In the genomic region with DNA sequence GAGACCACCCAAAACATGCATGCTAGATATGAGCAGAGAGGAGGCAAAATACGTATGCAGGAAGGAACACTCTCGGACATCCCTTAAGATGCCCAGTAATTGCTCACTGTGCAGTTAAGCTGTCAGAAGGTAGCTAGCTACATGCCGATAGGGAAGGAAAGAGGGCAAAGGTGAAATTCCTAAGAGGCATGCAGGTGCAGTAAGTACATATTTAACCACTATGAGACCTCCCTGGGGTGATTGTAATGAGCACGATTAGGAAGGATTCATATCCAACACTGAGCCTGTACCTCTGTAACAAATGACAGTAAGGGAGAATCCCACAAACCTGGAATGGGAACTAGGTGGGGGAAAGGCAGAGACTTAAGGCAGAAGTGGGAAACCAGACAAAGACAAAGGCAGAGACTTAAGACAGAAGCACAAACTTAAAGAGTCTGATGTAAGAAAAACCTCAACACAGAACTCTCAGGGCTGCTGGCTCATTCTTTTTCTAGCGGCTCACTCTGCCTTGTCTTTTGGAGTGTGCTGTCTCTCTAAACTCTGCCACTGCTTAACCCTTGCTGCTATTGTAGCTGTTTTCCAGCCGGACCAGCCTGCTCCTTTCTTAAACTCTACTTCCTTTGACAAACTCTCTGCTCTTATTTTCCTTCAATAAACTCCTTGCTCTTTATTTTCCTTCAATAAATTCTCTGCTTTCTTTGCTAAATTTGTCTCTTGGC, we compare ENCODE assay signal across 1 cellular context.
TF ChIP-seq lines count a peak whose summit lies in the region.

No MANE protein-coding gene starts in this region.

TF ChIP-seq in GM23338, 12 proteins besides CTCF, POLR2A, EP300 and RAD21 (continued from another document):
- TF ChIP-seq, protein P1, sequence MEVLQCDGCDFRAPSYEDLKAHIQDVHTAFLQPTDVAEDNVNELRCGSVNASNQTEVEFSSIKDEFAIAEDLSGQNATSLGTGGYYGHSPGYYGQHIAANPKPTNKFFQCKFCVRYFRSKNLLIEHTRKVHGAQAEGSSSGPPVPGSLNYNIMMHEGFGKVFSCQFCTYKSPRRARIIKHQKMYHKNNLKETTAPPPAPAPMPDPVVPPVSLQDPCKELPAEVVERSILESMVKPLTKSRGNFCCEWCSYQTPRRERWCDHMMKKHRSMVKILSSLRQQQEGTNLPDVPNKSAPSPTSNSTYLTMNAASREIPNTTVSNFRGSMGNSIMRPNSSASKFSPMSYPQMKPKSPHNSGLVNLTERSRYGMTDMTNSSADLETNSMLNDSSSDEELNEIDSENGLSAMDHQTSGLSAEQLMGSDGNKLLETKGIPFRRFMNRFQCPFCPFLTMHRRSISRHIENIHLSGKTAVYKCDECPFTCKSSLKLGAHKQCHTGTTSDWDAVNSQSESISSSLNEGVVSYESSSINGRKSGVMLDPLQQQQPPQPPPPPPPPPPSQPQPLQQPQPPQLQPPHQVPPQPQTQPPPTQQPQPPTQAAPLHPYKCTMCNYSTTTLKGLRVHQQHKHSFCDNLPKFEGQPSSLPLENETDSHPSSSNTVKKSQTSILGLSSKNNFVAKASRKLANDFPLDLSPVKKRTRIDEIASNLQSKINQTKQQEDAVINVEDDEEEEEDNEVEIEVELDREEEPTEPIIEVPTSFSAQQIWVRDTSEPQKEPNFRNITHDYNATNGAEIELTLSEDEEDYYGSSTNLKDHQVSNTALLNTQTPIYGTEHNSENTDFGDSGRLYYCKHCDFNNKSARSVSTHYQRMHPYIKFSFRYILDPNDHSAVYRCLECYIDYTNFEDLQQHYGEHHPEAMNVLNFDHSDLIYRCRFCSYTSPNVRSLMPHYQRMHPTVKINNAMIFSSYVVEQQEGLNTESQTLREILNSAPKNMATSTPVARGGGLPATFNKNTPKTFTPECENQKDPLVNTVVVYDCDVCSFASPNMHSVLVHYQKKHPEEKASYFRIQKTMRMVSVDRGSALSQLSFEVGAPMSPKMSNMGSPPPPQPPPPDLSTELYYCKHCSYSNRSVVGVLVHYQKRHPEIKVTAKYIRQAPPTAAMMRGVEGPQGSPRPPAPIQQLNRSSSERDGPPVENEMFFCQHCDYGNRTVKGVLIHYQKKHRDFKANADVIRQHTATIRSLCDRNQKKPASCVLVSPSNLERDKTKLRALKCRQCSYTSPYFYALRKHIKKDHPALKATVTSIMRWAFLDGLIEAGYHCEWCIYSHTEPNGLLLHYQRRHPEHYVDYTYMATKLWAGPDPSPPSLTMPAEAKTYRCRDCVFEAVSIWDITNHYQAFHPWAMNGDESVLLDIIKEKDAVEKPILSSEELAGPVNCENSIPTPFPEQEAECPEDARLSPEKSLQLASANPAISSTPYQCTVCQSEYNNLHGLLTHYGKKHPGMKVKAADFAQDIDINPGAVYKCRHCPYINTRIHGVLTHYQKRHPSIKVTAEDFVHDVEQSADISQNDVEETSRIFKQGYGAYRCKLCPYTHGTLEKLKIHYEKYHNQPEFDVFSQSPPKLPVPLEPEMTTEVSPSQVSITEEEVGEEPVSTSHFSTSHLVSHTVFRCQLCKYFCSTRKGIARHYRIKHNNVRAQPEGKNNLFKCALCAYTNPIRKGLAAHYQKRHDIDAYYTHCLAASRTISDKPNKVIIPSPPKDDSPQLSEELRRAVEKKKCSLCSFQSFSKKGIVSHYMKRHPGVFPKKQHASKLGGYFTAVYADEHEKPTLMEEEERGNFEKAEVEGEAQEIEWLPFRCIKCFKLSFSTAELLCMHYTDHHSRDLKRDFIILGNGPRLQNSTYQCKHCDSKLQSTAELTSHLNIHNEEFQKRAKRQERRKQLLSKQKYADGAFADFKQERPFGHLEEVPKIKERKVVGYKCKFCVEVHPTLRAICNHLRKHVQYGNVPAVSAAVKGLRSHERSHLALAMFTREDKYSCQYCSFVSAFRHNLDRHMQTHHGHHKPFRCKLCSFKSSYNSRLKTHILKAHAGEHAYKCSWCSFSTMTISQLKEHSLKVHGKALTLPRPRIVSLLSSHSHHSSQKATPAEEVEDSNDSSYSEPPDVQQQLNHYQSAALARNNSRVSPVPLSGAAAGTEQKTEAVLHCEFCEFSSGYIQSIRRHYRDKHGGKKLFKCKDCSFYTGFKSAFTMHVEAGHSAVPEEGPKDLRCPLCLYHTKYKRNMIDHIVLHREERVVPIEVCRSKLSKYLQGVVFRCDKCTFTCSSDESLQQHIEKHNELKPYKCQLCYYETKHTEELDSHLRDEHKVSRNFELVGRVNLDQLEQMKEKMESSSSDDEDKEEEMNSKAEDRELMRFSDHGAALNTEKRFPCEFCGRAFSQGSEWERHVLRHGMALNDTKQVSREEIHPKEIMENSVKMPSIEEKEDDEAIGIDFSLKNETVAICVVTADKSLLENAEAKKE (CRISPR knock-in tag; IDR thresholded peaks at IDR 0.05), result no peak
- TF ChIP-seq ZNF114 (CRISPR knock-in tag; IDR thresholded peaks at IDR 0.05), result no peak
- TF ChIP-seq CREB1 (CRISPR knock-in tag; IDR thresholded peaks at IDR 0.05; ENCODE audit: low read depth), result no peak
- TF ChIP-seq NANOG (IDR thresholded peaks at IDR 0.05; ENCODE audit: borderline replicate concordance), result no peak
- TF ChIP-seq, protein P2, sequence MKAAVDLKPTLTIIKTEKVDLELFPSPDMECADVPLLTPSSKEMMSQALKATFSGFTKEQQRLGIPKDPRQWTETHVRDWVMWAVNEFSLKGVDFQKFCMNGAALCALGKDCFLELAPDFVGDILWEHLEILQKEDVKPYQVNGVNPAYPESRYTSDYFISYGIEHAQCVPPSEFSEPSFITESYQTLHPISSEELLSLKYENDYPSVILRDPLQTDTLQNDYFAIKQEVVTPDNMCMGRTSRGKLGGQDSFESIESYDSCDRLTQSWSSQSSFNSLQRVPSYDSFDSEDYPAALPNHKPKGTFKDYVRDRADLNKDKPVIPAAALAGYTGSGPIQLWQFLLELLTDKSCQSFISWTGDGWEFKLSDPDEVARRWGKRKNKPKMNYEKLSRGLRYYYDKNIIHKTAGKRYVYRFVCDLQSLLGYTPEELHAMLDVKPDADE (IDR thresholded peaks at IDR 0.05), result no peak
- no peak for TF ChIP-seq JUNB (IDR thresholded peaks at IDR 0.05; ENCODE audit: unreplicated experiment)
- TF ChIP-seq EZH2 (IDR thresholded peaks at IDR 0.05; ENCODE audit: low read depth, unreplicated experiment), result no peak
- TF ChIP-seq ZNF331 (CRISPR knock-in tag; IDR thresholded peaks at IDR 0.05; ENCODE audit: low read depth), result no peak
- TF ChIP-seq, protein P3, sequence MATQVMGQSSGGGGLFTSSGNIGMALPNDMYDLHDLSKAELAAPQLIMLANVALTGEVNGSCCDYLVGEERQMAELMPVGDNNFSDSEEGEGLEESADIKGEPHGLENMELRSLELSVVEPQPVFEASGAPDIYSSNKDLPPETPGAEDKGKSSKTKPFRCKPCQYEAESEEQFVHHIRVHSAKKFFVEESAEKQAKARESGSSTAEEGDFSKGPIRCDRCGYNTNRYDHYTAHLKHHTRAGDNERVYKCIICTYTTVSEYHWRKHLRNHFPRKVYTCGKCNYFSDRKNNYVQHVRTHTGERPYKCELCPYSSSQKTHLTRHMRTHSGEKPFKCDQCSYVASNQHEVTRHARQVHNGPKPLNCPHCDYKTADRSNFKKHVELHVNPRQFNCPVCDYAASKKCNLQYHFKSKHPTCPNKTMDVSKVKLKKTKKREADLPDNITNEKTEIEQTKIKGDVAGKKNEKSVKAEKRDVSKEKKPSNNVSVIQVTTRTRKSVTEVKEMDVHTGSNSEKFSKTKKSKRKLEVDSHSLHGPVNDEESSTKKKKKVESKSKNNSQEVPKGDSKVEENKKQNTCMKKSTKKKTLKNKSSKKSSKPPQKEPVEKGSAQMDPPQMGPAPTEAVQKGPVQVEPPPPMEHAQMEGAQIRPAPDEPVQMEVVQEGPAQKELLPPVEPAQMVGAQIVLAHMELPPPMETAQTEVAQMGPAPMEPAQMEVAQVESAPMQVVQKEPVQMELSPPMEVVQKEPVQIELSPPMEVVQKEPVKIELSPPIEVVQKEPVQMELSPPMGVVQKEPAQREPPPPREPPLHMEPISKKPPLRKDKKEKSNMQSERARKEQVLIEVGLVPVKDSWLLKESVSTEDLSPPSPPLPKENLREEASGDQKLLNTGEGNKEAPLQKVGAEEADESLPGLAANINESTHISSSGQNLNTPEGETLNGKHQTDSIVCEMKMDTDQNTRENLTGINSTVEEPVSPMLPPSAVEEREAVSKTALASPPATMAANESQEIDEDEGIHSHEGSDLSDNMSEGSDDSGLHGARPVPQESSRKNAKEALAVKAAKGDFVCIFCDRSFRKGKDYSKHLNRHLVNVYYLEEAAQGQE (IDR thresholded peaks at IDR 0.05; ENCODE audit: unreplicated experiment), result no peak
- TF ChIP-seq EZH2phosphoT487 (IDR thresholded peaks at IDR 0.05; ENCODE audit: unreplicated experiment), result no peak
- no peak for TF ChIP-seq POLR2AphosphoS5 (IDR thresholded peaks at IDR 0.05; ENCODE audit: low read depth)
